Comparison of ENCODE assay signal across 19 cellular contexts in the genomic region with DNA sequence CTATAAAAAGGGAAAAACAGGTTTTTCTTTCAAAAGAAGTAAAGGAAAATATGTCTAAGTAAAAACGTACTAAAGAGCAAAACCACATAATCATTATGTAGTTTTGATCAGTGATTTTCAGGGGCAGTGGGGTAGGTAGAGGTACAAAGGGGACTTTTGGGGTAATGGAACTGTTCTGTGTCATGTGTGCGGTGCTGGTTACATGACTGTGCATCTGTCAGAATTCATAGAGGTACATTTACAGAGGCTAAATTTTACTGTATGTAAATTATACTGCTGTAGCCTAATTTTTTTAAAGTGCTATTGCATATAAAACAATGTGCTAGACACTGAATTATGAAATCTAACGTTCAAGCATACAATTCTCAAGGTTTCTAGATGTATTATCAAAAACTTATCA. TPM values are rescaled to one million over a fixed set of nuclear protein-coding genes. Genes with fewer than 3 reads are reported as not detected.
DNase-seq lines count a peak whose midpoint lies in the region; ATAC-seq, FAIRE-seq and TF ChIP-seq lines count a peak whose summit lies in the region.
"Had no signal": no experiment of that assay in that cellular context is flagged by ENCODE, and none has a peak within 500 bp of the region (broad histone marks: within the 10 kb centered on the region; RNA-seq: fewer than 3 reads in every experiment).

No MANE protein-coding gene starts in this region.

- ATAC-seq in CD4-positive, alpha-beta T cell (ENCODE audit: poor library complexity), result no peak
- ATAC-seq in activated T-helper 17 cell treated with anti-CD3 and anti-CD28 coated beads, Interleukin-2, amount 50 U/mL, for 72 hours (replicated peaks), result peak; percentile 31
- ATAC-seq: HepG2, Panc1 had no signal

- peaks cover 13% of the 10 kb centered on the region for H3K27me3 Mint-ChIP-seq in activated naive CD4-positive, alpha-beta T cell treated with anti-CD3 and anti-CD28 coated beads for 36 hours (ENCODE audit: low read depth)
- peaks cover 41% of the 10 kb centered on the region for H3K27me3 Mint-ChIP-seq in CD4-positive, alpha-beta T cell
- peaks cover 11% of the 10 kb centered on the region for H3K27me3 Mint-ChIP-seq in activated T-helper 17 cell treated with anti-CD3 and anti-CD28 coated beads, Interleukin-2, amount 50 U/mL, for 72 hours

- no peaks in the 10 kb centered on the region for H3K9me3 ChIP-seq in CD4-positive, alpha-beta T cell (ENCODE audit: control insufficient read depth, low read length)

- no peak overlapping the region for H3K27ac Mint-ChIP-seq in activated naive CD4-positive, alpha-beta T cell treated with anti-CD3 and anti-CD28 coated beads for 36 hours
- H3K27ac Mint-ChIP-seq in CD4-positive, alpha-beta T cell, result no peak overlapping the region
- no peak overlapping the region for H3K27ac Mint-ChIP-seq in activated T-helper 17 cell treated with anti-CD3 and anti-CD28 coated beads, Interleukin-2, amount 50 U/mL, for 72 hours

- peak; percentile 17 for DNase-seq in activated naive CD4-positive, alpha-beta T cell treated with anti-CD3 and anti-CD28 coated beads for 36 hours
- no peak for DNase-seq in activated naive CD4-positive, alpha-beta T cell treated with Interleukin-2 at 50 U/mL for 16 hours
- DNase-seq in CD4-positive, alpha-beta T cell, result no peak
- no peak for DNase-seq in HTR-8/SVneo (ENCODE audit: insufficient read length, low spot score)
- DNase-seq in coronary artery (ENCODE audit: low spot score), result no peak
- no peak for DNase-seq in NCI-H2107 treated with DMSO at 0.1 percent for 48 hours (lab: John Stamatoyannopoulos, UW; ENCODE audit: unreplicated experiment)
- no peak for DNase-seq in RKO (ENCODE audit: low spot score)
- DNase-seq: DMS79, KG1, NCI-H1417, NCI-H187 treated with DMSO at 0.1 percent for 48 hours, NCI-H345, NCI-H524 treated with DMSO at 0.1 percent for 48 hours had no signal

- POLR2A ChIA-PET in CD4-positive, alpha-beta T cell (lab: Charles Lee), result no interaction called here

- CTCF ChIA-PET in activated naive CD4-positive, alpha-beta T cell treated with anti-CD3 and anti-CD28 coated beads for 36 hours (lab: Charles Lee), result no interaction called here
- CTCF ChIA-PET in CD4-positive, alpha-beta T cell (lab: Charles Lee), result no interaction called here

- TF ChIP-seq CTCF in CD4-positive, alpha-beta T cell (IDR thresholded peaks at IDR 0.05), result no peak
- TF ChIP-seq CTCF in coronary artery (IDR thresholded peaks at IDR 0.05), result no peak

- H3K27me3 ChIP-seq in CD4-positive, alpha-beta T cell (ENCODE audit: control insufficient read depth, insufficient read depth, low read length), result peaks cover 11% of the 10 kb centered on the region

- no peak overlapping the region for H3K27ac ChIP-seq in CD4-positive, alpha-beta T cell (ENCODE audit: low read depth, low read length)
- no peak overlapping the region for H3K27ac ChIP-seq in coronary artery
- H3K27ac ChIP-seq: C4-2B had no signal

- intact Hi-C loops in activated naive CD4-positive, alpha-beta T cell treated with anti-CD3 and anti-CD28 coated beads for 36 hours (cut with micrococcal nuclease), result loop anchor here (1.0 to 10.0 kb wide), 3 partner anchors 10 to 817 kb away; no protein-coding TSS in a partner anchor
- intact Hi-C loops in CD4-positive, alpha-beta T cell (cut with DNase I, micrococcal nuclease), result no loop called here

- H3K36me3 Mint-ChIP-seq in activated naive CD4-positive, alpha-beta T cell treated with anti-CD3 and anti-CD28 coated beads for 36 hours (ENCODE audit: low read depth), result no peaks in the 10 kb centered on the region
- no peaks in the 10 kb centered on the region for H3K36me3 Mint-ChIP-seq in CD4-positive, alpha-beta T cell (ENCODE audit: low read depth)
- no peaks in the 10 kb centered on the region for H3K36me3 Mint-ChIP-seq in activated T-helper 17 cell treated with anti-CD3 and anti-CD28 coated beads, Interleukin-2, amount 50 U/mL, for 72 hours (ENCODE audit: low read depth)

- H3K4me3 ChIP-seq in coronary artery, result no peak overlapping the region

- H3K4me3 Mint-ChIP-seq in activated naive CD4-positive, alpha-beta T cell treated with anti-CD3 and anti-CD28 coated beads for 36 hours, result no peak overlapping the region
- peak overlapping the region; percentile 6 for H3K4me3 Mint-ChIP-seq in CD4-positive, alpha-beta T cell
- H3K4me3 Mint-ChIP-seq in activated T-helper 17 cell treated with anti-CD3 and anti-CD28 coated beads, Interleukin-2, amount 50 U/mL, for 72 hours, result no peak overlapping the region

- peak; percentile 95 for FAIRE-seq in HTR-8/SVneo (lab: Jason Lieb, UNC)
- FAIRE-seq: H1, HepG2 had no signal

- H3K9me3 Mint-ChIP-seq in activated naive CD4-positive, alpha-beta T cell treated with anti-CD3 and anti-CD28 coated beads for 36 hours, result no peaks in the 10 kb centered on the region
- H3K9me3 Mint-ChIP-seq in CD4-positive, alpha-beta T cell, result no peaks in the 10 kb centered on the region
- no peaks in the 10 kb centered on the region for H3K9me3 Mint-ChIP-seq in activated T-helper 17 cell treated with anti-CD3 and anti-CD28 coated beads, Interleukin-2, amount 50 U/mL, for 72 hours

- peaks cover 39% of the 10 kb centered on the region for H3K4me1 Mint-ChIP-seq in activated naive CD4-positive, alpha-beta T cell treated with anti-CD3 and anti-CD28 coated beads for 36 hours (ENCODE audit: low read depth)
- peaks cover 15% of the 10 kb centered on the region for H3K4me1 Mint-ChIP-seq in CD4-positive, alpha-beta T cell (ENCODE audit: low read depth)
- H3K4me1 Mint-ChIP-seq in activated T-helper 17 cell treated with anti-CD3 and anti-CD28 coated beads, Interleukin-2, amount 50 U/mL, for 72 hours, result peaks cover 20% of the 10 kb centered on the region

RNA-seq across cellular contexts. Expression of a gene that starts 2.0 kb away (rescaled TPM):
- under 1 TPM; 0.27 to 0.43 TPM for total RNA-seq in activated naive CD4-positive, alpha-beta T cell treated with anti-CD3 and anti-CD28 coated beads for 36 hours
- total RNA-seq in CD4-positive, alpha-beta T cell, result under 1 TPM in 1 of 2 experiments, not detected in 1; 0.08 TPM
- total RNA-seq in activated T-helper 17 cell treated with anti-CD3 and anti-CD28 coated beads, Interleukin-2, amount 50 U/mL, for 72 hours, result 1 to 10 TPM in 1 of 2 donors, under 1 TPM in 1; 0.56 to 6.1 TPM
- total RNA-seq: M059J had no signal
